Comparison of ENCODE assay signal across 6 cellular contexts in the genomic region with DNA sequence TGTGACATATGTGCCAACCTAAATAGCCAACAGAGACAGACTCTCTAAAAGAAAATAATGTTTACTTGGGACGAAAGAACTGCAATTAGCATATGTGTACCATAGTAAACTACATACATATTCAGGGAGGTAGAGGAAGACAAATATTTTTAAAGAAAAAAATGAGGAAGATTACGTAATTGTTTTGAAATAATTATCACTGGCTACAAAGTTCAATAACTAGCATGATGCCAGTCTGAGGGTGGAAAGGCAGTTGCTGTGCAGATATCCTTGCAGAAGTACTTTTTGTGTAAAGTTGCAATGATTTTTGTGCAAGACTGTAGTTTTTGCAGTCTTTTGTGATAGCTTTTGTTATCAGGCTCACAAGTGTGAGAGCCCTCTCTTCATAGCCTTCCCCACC.
"Had no signal": no experiment of that assay in that cellular context is flagged by ENCODE, and none has a peak within 500 bp of the region (broad histone marks: within the 10 kb centered on the region; RNA-seq: fewer than 3 reads in every experiment).

No MANE protein-coding gene starts in this region.

- H3K4me3 ChIP-seq: GM23248 had no signal

- FAIRE-seq: HTR-8/SVneo had no signal

- DNase-seq: GM23248, GOT3, H9, HCEC 1CT, KBM-7 had no signal

- H2AFZ ChIP-seq: GM23248 had no signal

- H3K27ac ChIP-seq: GM23248 had no signal

- H3K9ac ChIP-seq: GM23248 had no signal
